In the genomic region with DNA sequence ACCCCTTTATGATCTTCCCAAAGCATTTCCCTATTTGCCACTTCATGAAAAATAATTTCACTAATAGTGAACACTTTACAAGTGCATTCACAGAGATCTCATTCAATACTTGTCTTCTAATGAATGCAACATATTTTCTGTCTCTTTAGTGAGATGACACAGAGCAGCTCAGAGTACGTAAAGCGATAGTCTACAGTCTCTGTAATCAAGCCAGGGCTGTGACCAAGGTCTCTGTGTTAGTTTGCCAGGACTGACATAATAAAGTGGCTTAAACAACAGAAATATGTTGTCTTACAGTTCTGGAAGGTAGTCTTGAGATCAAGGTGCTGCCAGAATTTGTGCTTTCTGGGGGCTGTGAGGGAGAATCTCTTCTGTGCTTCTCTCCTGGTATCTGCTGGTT, we compare ENCODE assay signal across 18 cellular contexts.
"Had no signal": no experiment of that assay in that cellular context is flagged by ENCODE, and none has a peak within 500 bp of the region (broad histone marks: within the 10 kb centered on the region; RNA-seq: fewer than 3 reads in every experiment).

No MANE protein-coding gene starts in this region.

- H3K9ac ChIP-seq: SK-N-SH had no signal

- H3K27ac ChIP-seq: HL-60 had no signal

- H3K9me3 ChIP-seq: SK-N-SH had no signal

- H3K4me2 ChIP-seq: SK-N-SH had no signal

- DNase-seq: KBM-7, MV-4-11, NCI-H1048, NCI-H1105, NCI-H1417, NCI-H1436 treated with DMSO at 0.1 percent for 48 hours, NCI-H1694, NCI-H187 treated with DMSO at 0.1 percent for 48 hours, NCI-H2029 treated with DMSO at 0.1 percent for 48 hours, NCI-H2171 treated with DMSO at 0.1 percent for 48 hours, NCI-H345, NCI-H446 treated with DMSO at 0.1 percent for 48 hours, NCI-H510A treated with DMSO at 0.1 percent for 48 hours, NCI-H526, RPMI8226, SHP77, SK-N-SH had no signal
